1 cellular context compared by ENCODE assay signal in the genomic region with DNA sequence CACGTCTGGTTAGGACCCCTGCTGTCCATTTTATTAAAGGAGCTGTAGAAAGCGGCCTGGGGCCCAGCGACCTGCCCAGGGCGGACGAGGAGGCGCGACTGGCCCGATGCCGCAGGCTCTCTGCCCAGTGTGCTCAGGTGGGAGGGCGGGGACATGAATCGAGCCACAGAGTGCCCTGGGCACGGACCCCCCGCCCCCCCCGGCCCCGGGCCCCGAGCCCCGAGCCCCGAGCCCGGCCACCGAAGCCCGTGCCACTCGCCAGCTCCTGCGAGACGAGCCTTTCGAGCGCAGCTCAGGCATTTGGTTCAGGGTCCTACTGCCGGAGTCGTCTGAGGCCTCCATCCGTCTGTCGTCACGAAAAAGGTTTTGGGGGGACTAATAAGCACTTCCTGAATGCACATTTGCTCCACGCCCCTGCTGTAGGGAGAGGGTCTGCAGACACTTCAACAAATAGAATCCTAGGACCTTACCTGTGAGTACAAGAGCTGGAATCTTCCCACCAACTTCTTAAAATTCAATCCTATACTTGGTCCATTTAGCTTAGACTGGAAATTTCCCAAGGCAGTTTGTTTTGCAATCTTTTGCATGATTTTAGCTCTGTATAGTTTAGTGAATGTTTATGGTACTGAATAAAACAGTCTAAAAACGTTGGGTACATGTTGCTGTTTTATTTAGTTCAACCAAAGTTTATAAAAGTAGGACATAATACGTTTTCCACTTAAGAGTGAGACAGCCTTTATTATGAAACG.
TF ChIP-seq lines count a peak whose summit lies in the region.

No MANE protein-coding gene starts in this region.

TF ChIP-seq in K562, 482 proteins besides CTCF, POLR2A, EP300 and RAD21 (continued from another document and continues in another):
- TF ChIP-seq ILK (tag; IDR thresholded peaks at IDR 0.05; ENCODE audit: borderline replicate concordance, low read depth) (no peak), ETV1 (tag; conservative IDR thresholded peaks at IDR 0.05; ENCODE audit: low read depth) (no peak), LEF1 (IDR thresholded peaks at IDR 0.05) (no peak), MECOM (CRISPR knock-in tag; IDR thresholded peaks at IDR 0.05) (no peak), ZNF561 (CRISPR knock-in tag; conservative IDR thresholded peaks at IDR 0.05) (no peak), BRD9 (IDR thresholded peaks at IDR 0.05; ENCODE audit: low read depth, partially characterized antibody) (no peak), ZNF780A (CRISPR knock-in tag; IDR thresholded peaks at IDR 0.05) (no peak), ZNF146 (CRISPR knock-in tag; IDR thresholded peaks at IDR 0.05; ENCODE audit: unreplicated experiment) (no peak), TRIM24 (IDR thresholded peaks at IDR 0.05) (no peak), DDX20 (tag; IDR thresholded peaks at IDR 0.05; ENCODE audit: low read depth) (no peak), GTF2F1 (IDR thresholded peaks at IDR 0.05; ENCODE audit: low read depth, low read length) (no peak), ZKSCAN8 (CRISPR knock-in tag; IDR thresholded peaks at IDR 0.05) (no peak), CEBPB (tag; IDR thresholded peaks at IDR 0.05) (peak; percentile 55), NFATC3 (IDR thresholded peaks at IDR 0.05) (no peak), DPF2 (IDR thresholded peaks at IDR 0.05) (no peak), MCM5 (IDR thresholded peaks at IDR 0.05; ENCODE audit: low read depth) (no peak), SMAD1 (IDR thresholded peaks at IDR 0.05; ENCODE audit: low read depth, low read length, partially characterized antibody) (no peak), POLR3A (IDR thresholded peaks at IDR 0.05; ENCODE audit: borderline replicate concordance, extremely low read depth, insufficient read depth, insufficient read length) (no peak), KAT8 (IDR thresholded peaks at IDR 0.05; ENCODE audit: low read depth) (no peak), ZNF766 (CRISPR knock-in tag; conservative IDR thresholded peaks at IDR 0.05) (0 out of 2 replicates have a peak, but pooled peaks have one; percentile 36), TCF3 (CRISPR knock-in tag; IDR thresholded peaks at IDR 0.05) (no peak), SMC3 (conservative IDR thresholded peaks at IDR 0.05; ENCODE audit: insufficient read depth, low read depth, low read length) (no peak), TAF9B (IDR thresholded peaks at IDR 0.05; ENCODE audit: partially characterized antibody) (no peak)
- TF ChIP-seq, protein P1, sequence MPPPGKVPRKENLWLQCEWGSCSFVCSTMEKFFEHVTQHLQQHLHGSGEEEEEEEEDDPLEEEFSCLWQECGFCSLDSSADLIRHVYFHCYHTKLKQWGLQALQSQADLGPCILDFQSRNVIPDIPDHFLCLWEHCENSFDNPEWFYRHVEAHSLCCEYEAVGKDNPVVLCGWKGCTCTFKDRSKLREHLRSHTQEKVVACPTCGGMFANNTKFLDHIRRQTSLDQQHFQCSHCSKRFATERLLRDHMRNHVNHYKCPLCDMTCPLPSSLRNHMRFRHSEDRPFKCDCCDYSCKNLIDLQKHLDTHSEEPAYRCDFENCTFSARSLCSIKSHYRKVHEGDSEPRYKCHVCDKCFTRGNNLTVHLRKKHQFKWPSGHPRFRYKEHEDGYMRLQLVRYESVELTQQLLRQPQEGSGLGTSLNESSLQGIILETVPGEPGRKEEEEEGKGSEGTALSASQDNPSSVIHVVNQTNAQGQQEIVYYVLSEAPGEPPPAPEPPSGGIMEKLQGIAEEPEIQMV (tag; conservative IDR thresholded peaks at IDR 0.05; ENCODE audit: low read depth): no peak
- TF ChIP-seq, protein P2, sequence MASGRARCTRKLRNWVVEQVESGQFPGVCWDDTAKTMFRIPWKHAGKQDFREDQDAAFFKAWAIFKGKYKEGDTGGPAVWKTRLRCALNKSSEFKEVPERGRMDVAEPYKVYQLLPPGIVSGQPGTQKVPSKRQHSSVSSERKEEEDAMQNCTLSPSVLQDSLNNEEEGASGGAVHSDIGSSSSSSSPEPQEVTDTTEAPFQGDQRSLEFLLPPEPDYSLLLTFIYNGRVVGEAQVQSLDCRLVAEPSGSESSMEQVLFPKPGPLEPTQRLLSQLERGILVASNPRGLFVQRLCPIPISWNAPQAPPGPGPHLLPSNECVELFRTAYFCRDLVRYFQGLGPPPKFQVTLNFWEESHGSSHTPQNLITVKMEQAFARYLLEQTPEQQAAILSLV (tag; IDR thresholded peaks at IDR 0.05): no peak
- TF ChIP-seq, protein P3, sequence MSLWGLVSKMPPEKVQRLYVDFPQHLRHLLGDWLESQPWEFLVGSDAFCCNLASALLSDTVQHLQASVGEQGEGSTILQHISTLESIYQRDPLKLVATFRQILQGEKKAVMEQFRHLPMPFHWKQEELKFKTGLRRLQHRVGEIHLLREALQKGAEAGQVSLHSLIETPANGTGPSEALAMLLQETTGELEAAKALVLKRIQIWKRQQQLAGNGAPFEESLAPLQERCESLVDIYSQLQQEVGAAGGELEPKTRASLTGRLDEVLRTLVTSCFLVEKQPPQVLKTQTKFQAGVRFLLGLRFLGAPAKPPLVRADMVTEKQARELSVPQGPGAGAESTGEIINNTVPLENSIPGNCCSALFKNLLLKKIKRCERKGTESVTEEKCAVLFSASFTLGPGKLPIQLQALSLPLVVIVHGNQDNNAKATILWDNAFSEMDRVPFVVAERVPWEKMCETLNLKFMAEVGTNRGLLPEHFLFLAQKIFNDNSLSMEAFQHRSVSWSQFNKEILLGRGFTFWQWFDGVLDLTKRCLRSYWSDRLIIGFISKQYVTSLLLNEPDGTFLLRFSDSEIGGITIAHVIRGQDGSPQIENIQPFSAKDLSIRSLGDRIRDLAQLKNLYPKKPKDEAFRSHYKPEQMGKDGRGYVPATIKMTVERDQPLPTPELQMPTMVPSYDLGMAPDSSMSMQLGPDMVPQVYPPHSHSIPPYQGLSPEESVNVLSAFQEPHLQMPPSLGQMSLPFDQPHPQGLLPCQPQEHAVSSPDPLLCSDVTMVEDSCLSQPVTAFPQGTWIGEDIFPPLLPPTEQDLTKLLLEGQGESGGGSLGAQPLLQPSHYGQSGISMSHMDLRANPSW (CRISPR knock-in tag; IDR thresholded peaks at IDR 0.05): 0 out of 2 replicates have a peak, but pooled peaks have one; percentile 69
- TF ChIP-seq, protein P4, sequence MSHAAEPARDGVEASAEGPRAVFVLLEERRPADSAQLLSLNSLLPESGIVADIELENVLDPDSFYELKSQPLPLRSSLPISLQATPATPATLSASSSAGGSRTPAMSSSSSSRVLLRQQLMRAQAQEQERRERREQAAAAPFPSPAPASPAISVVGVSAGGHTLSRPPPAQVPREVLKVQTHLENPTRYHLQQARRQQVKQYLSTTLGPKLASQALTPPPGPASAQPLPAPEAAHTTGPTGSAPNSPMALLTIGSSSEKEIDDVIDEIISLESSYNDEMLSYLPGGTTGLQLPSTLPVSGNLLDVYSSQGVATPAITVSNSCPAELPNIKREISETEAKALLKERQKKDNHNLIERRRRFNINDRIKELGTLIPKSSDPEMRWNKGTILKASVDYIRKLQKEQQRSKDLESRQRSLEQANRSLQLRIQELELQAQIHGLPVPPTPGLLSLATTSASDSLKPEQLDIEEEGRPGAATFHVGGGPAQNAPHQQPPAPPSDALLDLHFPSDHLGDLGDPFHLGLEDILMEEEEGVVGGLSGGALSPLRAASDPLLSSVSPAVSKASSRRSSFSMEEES (CRISPR knock-in tag; IDR thresholded peaks at IDR 0.05): no peak
- TF ChIP-seq, protein P5, sequence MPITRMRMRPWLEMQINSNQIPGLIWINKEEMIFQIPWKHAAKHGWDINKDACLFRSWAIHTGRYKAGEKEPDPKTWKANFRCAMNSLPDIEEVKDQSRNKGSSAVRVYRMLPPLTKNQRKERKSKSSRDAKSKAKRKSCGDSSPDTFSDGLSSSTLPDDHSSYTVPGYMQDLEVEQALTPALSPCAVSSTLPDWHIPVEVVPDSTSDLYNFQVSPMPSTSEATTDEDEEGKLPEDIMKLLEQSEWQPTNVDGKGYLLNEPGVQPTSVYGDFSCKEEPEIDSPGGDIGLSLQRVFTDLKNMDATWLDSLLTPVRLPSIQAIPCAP (CRISPR knock-in tag; IDR thresholded peaks at IDR 0.05; ENCODE audit: borderline replicate concordance): no peak
- TF ChIP-seq, protein P6, sequence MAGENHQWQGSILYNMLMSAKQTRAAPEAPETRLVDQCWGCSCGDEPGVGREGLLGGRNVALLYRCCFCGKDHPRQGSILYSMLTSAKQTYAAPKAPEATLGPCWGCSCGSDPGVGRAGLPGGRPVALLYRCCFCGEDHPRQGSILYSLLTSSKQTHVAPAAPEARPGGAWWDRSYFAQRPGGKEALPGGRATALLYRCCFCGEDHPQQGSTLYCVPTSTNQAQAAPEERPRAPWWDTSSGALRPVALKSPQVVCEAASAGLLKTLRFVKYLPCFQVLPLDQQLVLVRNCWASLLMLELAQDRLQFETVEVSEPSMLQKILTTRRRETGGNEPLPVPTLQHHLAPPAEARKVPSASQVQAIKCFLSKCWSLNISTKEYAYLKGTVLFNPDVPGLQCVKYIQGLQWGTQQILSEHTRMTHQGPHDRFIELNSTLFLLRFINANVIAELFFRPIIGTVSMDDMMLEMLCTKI (IDR thresholded peaks at IDR 0.05; ENCODE audit: partially characterized antibody): no peak
- TF ChIP-seq, protein P7, sequence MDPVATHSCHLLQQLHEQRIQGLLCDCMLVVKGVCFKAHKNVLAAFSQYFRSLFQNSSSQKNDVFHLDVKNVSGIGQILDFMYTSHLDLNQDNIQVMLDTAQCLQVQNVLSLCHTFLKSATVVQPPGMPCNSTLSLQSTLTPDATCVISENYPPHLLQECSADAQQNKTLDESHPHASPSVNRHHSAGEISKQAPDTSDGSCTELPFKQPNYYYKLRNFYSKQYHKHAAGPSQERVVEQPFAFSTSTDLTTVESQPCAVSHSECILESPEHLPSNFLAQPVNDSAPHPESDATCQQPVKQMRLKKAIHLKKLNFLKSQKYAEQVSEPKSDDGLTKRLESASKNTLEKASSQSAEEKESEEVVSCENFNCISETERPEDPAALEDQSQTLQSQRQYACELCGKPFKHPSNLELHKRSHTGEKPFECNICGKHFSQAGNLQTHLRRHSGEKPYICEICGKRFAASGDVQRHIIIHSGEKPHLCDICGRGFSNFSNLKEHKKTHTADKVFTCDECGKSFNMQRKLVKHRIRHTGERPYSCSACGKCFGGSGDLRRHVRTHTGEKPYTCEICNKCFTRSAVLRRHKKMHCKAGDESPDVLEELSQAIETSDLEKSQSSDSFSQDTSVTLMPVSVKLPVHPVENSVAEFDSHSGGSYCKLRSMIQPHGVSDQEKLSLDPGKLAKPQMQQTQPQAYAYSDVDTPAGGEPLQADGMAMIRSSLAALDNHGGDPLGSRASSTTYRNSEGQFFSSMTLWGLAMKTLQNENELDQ (CRISPR knock-in tag; IDR thresholded peaks at IDR 0.05; ENCODE audit: borderline replicate concordance): no peak
- TF ChIP-seq, protein P8, sequence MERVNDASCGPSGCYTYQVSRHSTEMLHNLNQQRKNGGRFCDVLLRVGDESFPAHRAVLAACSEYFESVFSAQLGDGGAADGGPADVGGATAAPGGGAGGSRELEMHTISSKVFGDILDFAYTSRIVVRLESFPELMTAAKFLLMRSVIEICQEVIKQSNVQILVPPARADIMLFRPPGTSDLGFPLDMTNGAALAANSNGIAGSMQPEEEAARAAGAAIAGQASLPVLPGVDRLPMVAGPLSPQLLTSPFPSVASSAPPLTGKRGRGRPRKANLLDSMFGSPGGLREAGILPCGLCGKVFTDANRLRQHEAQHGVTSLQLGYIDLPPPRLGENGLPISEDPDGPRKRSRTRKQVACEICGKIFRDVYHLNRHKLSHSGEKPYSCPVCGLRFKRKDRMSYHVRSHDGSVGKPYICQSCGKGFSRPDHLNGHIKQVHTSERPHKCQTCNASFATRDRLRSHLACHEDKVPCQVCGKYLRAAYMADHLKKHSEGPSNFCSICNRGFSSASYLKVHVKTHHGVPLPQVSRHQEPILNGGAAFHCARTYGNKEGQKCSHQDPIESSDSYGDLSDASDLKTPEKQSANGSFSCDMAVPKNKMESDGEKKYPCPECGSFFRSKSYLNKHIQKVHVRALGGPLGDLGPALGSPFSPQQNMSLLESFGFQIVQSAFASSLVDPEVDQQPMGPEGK (CRISPR knock-in tag; IDR thresholded peaks at IDR 0.05; ENCODE audit: borderline replicate concordance): no peak
- TF ChIP-seq, protein P9, sequence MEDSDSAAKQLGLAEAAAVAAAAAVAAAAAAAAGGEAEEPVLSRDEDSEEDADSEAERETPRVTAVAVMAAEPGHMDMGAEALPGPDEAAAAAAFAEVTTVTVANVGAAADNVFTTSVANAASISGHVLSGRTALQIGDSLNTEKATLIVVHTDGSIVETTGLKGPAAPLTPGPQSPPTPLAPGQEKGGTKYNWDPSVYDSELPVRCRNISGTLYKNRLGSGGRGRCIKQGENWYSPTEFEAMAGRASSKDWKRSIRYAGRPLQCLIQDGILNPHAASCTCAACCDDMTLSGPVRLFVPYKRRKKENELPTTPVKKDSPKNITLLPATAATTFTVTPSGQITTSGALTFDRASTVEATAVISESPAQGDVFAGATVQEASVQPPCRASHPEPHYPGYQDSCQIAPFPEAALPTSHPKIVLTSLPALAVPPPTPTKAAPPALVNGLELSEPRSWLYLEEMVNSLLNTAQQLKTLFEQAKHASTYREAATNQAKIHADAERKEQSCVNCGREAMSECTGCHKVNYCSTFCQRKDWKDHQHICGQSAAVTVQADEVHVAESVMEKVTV (CRISPR knock-in tag; IDR thresholded peaks at IDR 0.05): no peak
- TF ChIP-seq, protein P10, sequence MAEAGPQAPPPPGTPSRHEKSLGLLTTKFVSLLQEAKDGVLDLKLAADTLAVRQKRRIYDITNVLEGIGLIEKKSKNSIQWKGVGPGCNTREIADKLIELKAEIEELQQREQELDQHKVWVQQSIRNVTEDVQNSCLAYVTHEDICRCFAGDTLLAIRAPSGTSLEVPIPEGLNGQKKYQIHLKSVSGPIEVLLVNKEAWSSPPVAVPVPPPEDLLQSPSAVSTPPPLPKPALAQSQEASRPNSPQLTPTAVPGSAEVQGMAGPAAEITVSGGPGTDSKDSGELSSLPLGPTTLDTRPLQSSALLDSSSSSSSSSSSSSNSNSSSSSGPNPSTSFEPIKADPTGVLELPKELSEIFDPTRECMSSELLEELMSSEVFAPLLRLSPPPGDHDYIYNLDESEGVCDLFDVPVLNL (CRISPR knock-in tag; IDR thresholded peaks at IDR 0.05; ENCODE audit: low read depth): 0 out of 2 replicates have a peak, but pooled peaks have one; percentile 46
- TF ChIP-seq, protein P11, sequence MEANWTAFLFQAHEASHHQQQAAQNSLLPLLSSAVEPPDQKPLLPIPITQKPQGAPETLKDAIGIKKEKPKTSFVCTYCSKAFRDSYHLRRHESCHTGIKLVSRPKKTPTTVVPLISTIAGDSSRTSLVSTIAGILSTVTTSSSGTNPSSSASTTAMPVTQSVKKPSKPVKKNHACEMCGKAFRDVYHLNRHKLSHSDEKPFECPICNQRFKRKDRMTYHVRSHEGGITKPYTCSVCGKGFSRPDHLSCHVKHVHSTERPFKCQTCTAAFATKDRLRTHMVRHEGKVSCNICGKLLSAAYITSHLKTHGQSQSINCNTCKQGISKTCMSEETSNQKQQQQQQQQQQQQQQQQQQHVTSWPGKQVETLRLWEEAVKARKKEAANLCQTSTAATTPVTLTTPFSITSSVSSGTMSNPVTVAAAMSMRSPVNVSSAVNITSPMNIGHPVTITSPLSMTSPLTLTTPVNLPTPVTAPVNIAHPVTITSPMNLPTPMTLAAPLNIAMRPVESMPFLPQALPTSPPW (CRISPR knock-in tag; IDR thresholded peaks at IDR 0.05): peak; percentile 40
